In genomic region chr22:40076702-40077645, GRCh38 we compare ENCODE assay signal across 14 cellular contexts.
A peak's percentile ranks its signal among the peaks of the same experiment; 100 is the strongest.
DNase-seq lines count a peak whose midpoint lies in the region; ATAC-seq, FAIRE-seq and TF ChIP-seq lines count a peak whose summit lies in the region.
"Had no signal": no experiment of that assay in that cellular context is flagged by ENCODE, and none has a peak within 500 bp of the region (broad histone marks: within the 10 kb centered on the region; RNA-seq: fewer than 3 reads in every experiment).

No MANE protein-coding gene starts in this region.

- POLR2A ChIA-PET in PC-9 (lab: Charles Lee; ENCODE audit: unreplicated experiment), result no interaction called here
- POLR2A ChIA-PET in H1 (lab: Charles Lee; ENCODE audit: partially characterized antibody), result interaction anchor here (0.7 to 2.0 kb wide), 3 partner anchors 10 to 33 kb away, joined by 3 to 6 read pairs (median 3); no protein-coding TSS in a partner anchor

- no peak overlapping the region for H4K8ac ChIP-seq in H1 (ENCODE audit: extremely low read depth, insufficient read depth, low read length)

- no peak overlapping the region for H2BK20ac ChIP-seq in H1 (ENCODE audit: low read length)

- H3K18ac ChIP-seq in H1 (ENCODE audit: extremely low read depth, low read length), result no peak overlapping the region

- no peak overlapping the region for H2BK15ac ChIP-seq in H1 (ENCODE audit: low read length)

- peaks cover 31% of the 10 kb centered on the region for H3F3A ChIP-seq in PC-9 (ENCODE audit: insufficient read depth, low read depth)

- H4K5ac ChIP-seq in H1 (ENCODE audit: insufficient read length, low read depth, low read length), result no peak overlapping the region

- H3K36me3 Mint-ChIP-seq in activated T-cell treated with anti-CD3 and anti-CD28 coated beads, Interleukin-2, amount 50 U/mL, for 72 hours (ENCODE audit: insufficient read depth in 2 of 2), result no peaks in the 10 kb centered on the region
- no peaks in the 10 kb centered on the region for H3K36me3 Mint-ChIP-seq in stimulated activated memory B cell treated with anti-CD40 and anti-IgM and Interleukin-4, amounts not matched to agents 10 μg/mL and 1 μg/mL and 100 μg/mL, for 72 hours

- no peaks in the 10 kb centered on the region for H3K36me3 ChIP-seq in PC-9 (ENCODE audit: low read depth)
- H3K36me3 ChIP-seq in H1 (ENCODE audit: control insufficient read depth in 2 of 4, insufficient read depth in 4 of 4, low read length in 3 of 4), result no peaks in the 10 kb centered on the region
- H3K36me3 ChIP-seq: BE2C, thoracic aorta had no signal

- H3K23ac ChIP-seq in H1 (ENCODE audit: insufficient read length), result no peak overlapping the region

- no peak overlapping the region for H3K4ac ChIP-seq in H1 (replicated peaks; ENCODE audit: insufficient read length, low read depth, low read length)

- H3K9me3 ChIP-seq in PC-9 (ENCODE audit: insufficient read depth, low read depth) (no peaks in the 10 kb centered on the region), H1 (ENCODE audit: insufficient read depth in 2 of 2, low read depth in 1 of 2, low read length in 1 of 2) (no peaks in the 10 kb centered on the region)
- H3K9me3 ChIP-seq: BE2C, thoracic aorta had no signal

- peak overlapping the region; percentile 46 for H3K4me3 ChIP-seq in PC-9
- H3K4me3 ChIP-seq in H1 (ENCODE audit: extremely low read depth in 1 of 4, insufficient read depth in 2 of 4, low read depth in 3 of 4, low read length in 4 of 4), result 0 out of 8 replicates have a peak overlapping the region, but pooled peaks of 1 of the 4 experiments have one; percentile 10
- H3K4me3 ChIP-seq: thoracic aorta had no signal

- peaks cover 47% of the 10 kb centered on the region for H3K4me1 Mint-ChIP-seq in activated T-cell treated with anti-CD3 and anti-CD28 coated beads, Interleukin-2, amount 50 U/mL, for 72 hours (ENCODE audit: low read depth)
- peaks cover 55% of the 10 kb centered on the region for H3K4me1 Mint-ChIP-seq in stimulated activated memory B cell treated with anti-CD40 and anti-IgM and Interleukin-4, amounts not matched to agents 10 μg/mL and 1 μg/mL and 100 μg/mL, for 72 hours

- H3K27me3 ChIP-seq in PC-9 (ENCODE audit: insufficient read depth, low read depth) (no peaks in the 10 kb centered on the region), H1 (replicated peaks in 1 of 4; ENCODE audit: control insufficient read depth in 3 of 4, extremely low read depth in 1 of 4, insufficient read depth in 3 of 4, low read length in 3 of 4) (no peaks in the 10 kb centered on the region)
- H3K27me3 ChIP-seq: BE2C had no signal

- 70% methylated on average over 7 of the region's 8 CpGs; no CpG with 5 or more reads in 1 of the 2 experiments for WGBS in H1 (ENCODE audit: extremely low coverage in 1 of 2, insufficient coverage in 1 of 2, insufficient read length in 1 of 2, insufficient replicate concordance in 2 of 2, low coverage in 1 of 2, low lambda C conversion rate in 2 of 2, missing lambda C conversion rate in 1 of 2), 2 experiments

- no peak overlapping the region for H4K91ac ChIP-seq in H1 (replicated peaks; ENCODE audit: insufficient read length, low read length)

- peak; percentile 9 to 41 for ATAC-seq in activated T-cell treated with anti-CD3 and anti-CD28 coated beads, Interleukin-2, amount 50 U/mL, for 72 hours (replicated peaks in 1 of 2)
- ATAC-seq in stimulated activated memory B cell treated with anti-CD40 and anti-IgM and Interleukin-4, amounts not matched to agents 10 μg/mL and 1 μg/mL and 100 μg/mL, for 72 hours, result no peak
- no peak for ATAC-seq in activated CD4-positive, CD25-positive, alpha-beta regulatory T cell treated with anti-CD3 and anti-CD28 coated beads, Interleukin-2, amount 50 U/mL, for 24 hours
- ATAC-seq in left colon, result no peak

- H3K27ac Mint-ChIP-seq in activated T-cell treated with anti-CD3 and anti-CD28 coated beads, Interleukin-2, amount 50 U/mL, for 72 hours, result peak overlapping the region; percentile 79
- H3K27ac Mint-ChIP-seq in stimulated activated memory B cell treated with anti-CD40 and anti-IgM and Interleukin-4, amounts not matched to agents 10 μg/mL and 1 μg/mL and 100 μg/mL, for 72 hours, result peak overlapping the region; percentile 86

- intact Hi-C loops in PC-9 (cut with micrococcal nuclease; ENCODE audit: unreplicated experiment), result no loop called here
- intact Hi-C loops in left colon (cut with DNase I, micrococcal nuclease), result no loop called here

- peak overlapping the region; percentile 39 for H2AFZ ChIP-seq in PC-9
- H2AFZ ChIP-seq in H1 (ENCODE audit: low read length), result no peak overlapping the region
- H2AFZ ChIP-seq: parathyroid adenoma had no signal

- H3K79me1 ChIP-seq in H1 (ENCODE audit: low read depth, low read length), result no peaks in the 10 kb centered on the region; the same call in 1 of the 2 replicates

- no peak for DNase-seq in activated T-cell treated with anti-CD3 and anti-CD28 coated beads, Interleukin-2, amount 50 U/mL, for 72 hours
- DNase-seq in activated T-cell treated with anti-CD3 and anti-CD28 coated beads for 4 hours, result no peak
- peak; percentile 8 to 86 for DNase-seq in PC-9
- DNase-seq in H1 (ENCODE audit: low read depth in 1 of 2, low spot score in 2 of 2), result no peak
- no peak for DNase-seq in left colon
- DNase-seq in kidney tubule cell (ENCODE audit: low spot score), result no peak
- DNase-seq: BE2C, kidney glomerular epithelial cell had no signal

- peaks cover 35% of the 10 kb centered on the region for H3K4me1 ChIP-seq in PC-9 (replicated peaks; ENCODE audit: insufficient read depth)
- peaks cover 0 to 5% (median 3%) of the 10 kb centered on the region in 4 experiments; a peak in 5 of 7 replicates for H3K4me1 ChIP-seq in H1 (replicated peaks in 1 of 4; ENCODE audit: control insufficient read depth in 3 of 4, insufficient read depth in 4 of 4, low read length in 3 of 4)
- H3K4me1 ChIP-seq: BE2C, parathyroid adenoma had no signal

- no peaks in the 10 kb centered on the region for H3K9me3 Mint-ChIP-seq in activated T-cell treated with anti-CD3 and anti-CD28 coated beads, Interleukin-2, amount 50 U/mL, for 72 hours
- no peaks in the 10 kb centered on the region for H3K9me3 Mint-ChIP-seq in stimulated activated memory B cell treated with anti-CD40 and anti-IgM and Interleukin-4, amounts not matched to agents 10 μg/mL and 1 μg/mL and 100 μg/mL, for 72 hours

- peaks cover 8% of the 10 kb centered on the region for H4K20me1 ChIP-seq in PC-9 (ENCODE audit: insufficient read depth)
- H4K20me1 ChIP-seq in H1 (replicated peaks in 1 of 2; ENCODE audit: control insufficient read depth in 1 of 2, insufficient read depth in 2 of 2, low read length in 2 of 2), result peaks cover 0 to 2% of the 10 kb centered on the region in 2 experiments

- no peak for TF ChIP-seq EP300 in H1 (IDR thresholded peaks at IDR 0.05; ENCODE audit: borderline replicate concordance in 1 of 2, low read depth in 2 of 2, low read length in 2 of 2)

- no peak overlapping the region for H2AK5ac ChIP-seq in H1 (ENCODE audit: low read depth, low read length)

- H2BK12ac ChIP-seq in H1 (ENCODE audit: low read depth, low read length), result no peak overlapping the region

- no peak overlapping the region for H3K9ac ChIP-seq in H1 (replicated peaks in 1 of 4; ENCODE audit: extremely low read depth in 1 of 4, low read depth in 3 of 4, low read length in 3 of 4)
- H3K9ac ChIP-seq: parathyroid adenoma had no signal

- peak overlapping the region; percentile 80 for H3K4me2 ChIP-seq in PC-9
- H3K4me2 ChIP-seq in H1 (ENCODE audit: insufficient read depth in 1 of 2, low read depth in 2 of 2, low read length in 2 of 2), result peak overlapping the region; percentile 29 to 46; a peak in 3 of 4 replicates

- H3K23me2 ChIP-seq in H1 (ENCODE audit: low read depth, low read length), result no peaks in the 10 kb centered on the region

- TF ChIP-seq CTCF in PC-9 (conservative IDR thresholded peaks at IDR 0.05), result no peak
- no peak for TF ChIP-seq CTCF in H1 (IDR thresholded peaks at IDR 0.05; ENCODE audit: control extremely low read depth in 1 of 3, insufficient read depth in 1 of 3, low read depth in 1 of 3, low read length in 3 of 3)

- no peaks in the 10 kb centered on the region for H3K27me3 Mint-ChIP-seq in activated T-cell treated with anti-CD3 and anti-CD28 coated beads, Interleukin-2, amount 50 U/mL, for 72 hours (ENCODE audit: low read depth)
- no peaks in the 10 kb centered on the region for H3K27me3 Mint-ChIP-seq in stimulated activated memory B cell treated with anti-CD40 and anti-IgM and Interleukin-4, amounts not matched to agents 10 μg/mL and 1 μg/mL and 100 μg/mL, for 72 hours

- H3K27ac ChIP-seq in PC-9 (peak overlapping the region; percentile 87), H1 (ENCODE audit: low read depth, low read length) (no peak overlapping the region)
- H3K27ac ChIP-seq: epithelial cell of prostate, parathyroid adenoma, thoracic aorta, VCaP had no signal

- H2BK120ac ChIP-seq in H1 (replicated peaks; ENCODE audit: low read depth, low read length), result no peak overlapping the region

- FAIRE-seq in H1 (lab: Jason Lieb, UNC), result no peak

- BruUV-seq in PC-9 (replicated peaks; lab: Mats Ljungman, UMichigan), result no TSS peak

- TF ChIP-seq POLR2A in H1 (IDR thresholded peaks at IDR 0.05; ENCODE audit: control extremely low read depth in 1 of 2, low read depth in 2 of 2, low read length in 2 of 2), result no peak

- no peak overlapping the region for H3K14ac ChIP-seq in H1 (ENCODE audit: insufficient read length)

- no peak overlapping the region for H3K56ac ChIP-seq in H1 (replicated peaks; ENCODE audit: insufficient read length, low read depth, low read length)

- CTCF ChIA-PET in PC-9 (lab: Charles Lee) (interaction anchor here (0.7 kb wide), 1 partner anchor 187 kb away, joined by 9 read pairs; no protein-coding TSS in a partner anchor), H1 (lab: Charles Lee; ENCODE audit: partially characterized antibody) (interaction anchor here (0.7 to 1.8 kb wide), 4 partner anchors 10 to 925 kb away, joined by 3 to 5 read pairs (median 4); no protein-coding TSS in a partner anchor)

- no peaks in the 10 kb centered on the region for H3K9me2 ChIP-seq in PC-9 (ENCODE audit: insufficient read depth)

- no peak for TF ChIP-seq RAD21 in H1 (IDR thresholded peaks at IDR 0.05 in 1 of 2, conservative IDR thresholded peaks at IDR 0.05 in 1 of 2; ENCODE audit: low read depth in 2 of 2, low read length in 2 of 2)

- peak overlapping the region; percentile 61 to 80 for H3K4me3 Mint-ChIP-seq in activated T-cell treated with anti-CD3 and anti-CD28 coated beads, Interleukin-2, amount 50 U/mL, for 72 hours
- peak overlapping the region; percentile 69 for H3K4me3 Mint-ChIP-seq in stimulated activated memory B cell treated with anti-CD40 and anti-IgM and Interleukin-4, amounts not matched to agents 10 μg/mL and 1 μg/mL and 100 μg/mL, for 72 hours

- H3K79me2 ChIP-seq in PC-9 (ENCODE audit: low read depth) (peaks cover 53% of the 10 kb centered on the region), H1 (ENCODE audit: control insufficient read depth in 1 of 2, insufficient read depth in 2 of 2, low read length in 2 of 2) (peaks cover 0 to 11% of the 10 kb centered on the region in 2 experiments; a peak in 2 of 4 replicates)

- H2BK5ac ChIP-seq in H1 (ENCODE audit: low read depth, low read length), result no peak overlapping the region

TF ChIP-seq in H1, 55 proteins besides CTCF, POLR2A, EP300 and RAD21 (continues in another document):
- peak; percentile 41 for TF ChIP-seq ASH2L (IDR thresholded peaks at IDR 0.05; ENCODE audit: low read length)
- no peak for TF ChIP-seq MAX (IDR thresholded peaks at IDR 0.05)

Comparison
In these comparisons a context has a peak if more than half of its experiments do, and no peak if none do; other contexts are left out.
1. ATAC-seq: peak in activated T-cell treated with anti-CD3 and anti-CD28 coated beads, Interleukin-2, amount 50 U/mL, for 72 hours (2 of 2); none in stimulated activated memory B cell treated with anti-CD40 and anti-IgM and Interleukin-4, amounts not matched to agents 10 μg/mL and 1 μg/mL and 100 μg/mL, for 72 hours (single experiment), activated CD4-positive, CD25-positive, alpha-beta regulatory T cell treated with anti-CD3 and anti-CD28 coated beads, Interleukin-2, amount 50 U/mL, for 24 hours (0 of 2) and left colon (single experiment).
2. DNase-seq: peak in PC-9 (2 of 2); none in activated T-cell treated with anti-CD3 and anti-CD28 coated beads, Interleukin-2, amount 50 U/mL, for 72 hours (0 of 2), activated T-cell treated with anti-CD3 and anti-CD28 coated beads for 4 hours (single experiment), H1 (0 of 2), left colon (0 of 2) and kidney tubule cell (single experiment).